Comparison of ENCODE assay signal across 1 cellular context in the genomic region with DNA sequence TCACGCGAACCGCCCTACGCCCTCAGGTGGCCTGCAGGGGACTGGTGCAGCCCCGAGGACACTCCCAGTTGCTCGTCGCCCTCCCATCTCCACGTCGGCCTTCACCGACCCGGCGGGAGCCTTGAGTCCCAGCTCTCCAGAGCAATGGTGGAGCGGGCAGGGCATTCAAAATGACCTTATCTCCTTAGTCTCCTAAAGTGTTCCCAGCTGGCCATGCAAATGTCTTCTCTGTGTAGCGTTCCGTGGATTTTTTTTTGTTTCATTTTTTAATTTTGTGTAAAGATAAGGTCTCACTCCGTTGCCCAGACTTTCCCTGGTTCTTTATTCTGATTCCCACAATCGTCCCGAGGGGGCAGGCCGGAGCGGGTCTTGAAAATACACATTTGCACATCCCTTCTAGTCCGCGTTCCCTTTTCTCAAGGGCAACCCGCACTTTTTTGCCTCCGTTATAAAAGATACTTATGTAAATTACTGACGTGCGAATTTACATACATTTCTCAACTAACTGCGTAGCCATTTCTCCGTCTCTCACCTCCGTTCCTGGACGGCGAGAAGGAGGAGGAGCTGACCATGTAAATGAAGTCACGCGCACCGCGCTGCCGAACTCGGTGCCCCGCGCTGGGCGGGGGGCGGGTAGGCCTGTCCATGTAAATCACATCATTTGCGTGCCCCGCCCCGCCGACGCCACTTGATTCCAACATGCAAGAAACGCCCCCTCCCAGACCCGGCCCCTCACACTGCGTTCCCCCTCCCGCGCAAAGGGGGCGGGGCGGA.
TF ChIP-seq lines count a peak whose summit lies in the region.

No MANE protein-coding gene starts in this region.

TF ChIP-seq in K562, 482 proteins besides CTCF, POLR2A, EP300 and RAD21 (continued from another document and continues in another):
- TF ChIP-seq ILK (tag; IDR thresholded peaks at IDR 0.05; ENCODE audit: borderline replicate concordance, low read depth) (no peak), NCOR1 (IDR thresholded peaks at IDR 0.05) (no peak), U2AF1 (optimal IDR thresholded peaks at IDR 0.05; ENCODE audit: low read depth, low read length) (no peak), ZC3H11A (IDR thresholded peaks at IDR 0.05; ENCODE audit: low read depth, low read length) (no peak), ZNF830 (CRISPR knock-in tag; IDR thresholded peaks at IDR 0.05) (no peak), PTBP1 (IDR thresholded peaks at IDR 0.05; ENCODE audit: low read depth, low read length) (0 out of 2 replicates have a peak, but pooled peaks have one; percentile 53), TRIM28 (IDR thresholded peaks at IDR 0.05) (0 out of 2 replicates have a peak, but pooled peaks have one; percentile 68), NR1H2 (CRISPR knock-in tag; IDR thresholded peaks at IDR 0.05) (no peak), SRF (CRISPR knock-in tag; IDR thresholded peaks at IDR 0.05) (peak in 1 of 2 experiments; percentile 65; a peak in 1 of 4 replicates), NEUROD1 (IDR thresholded peaks at IDR 0.05; ENCODE audit: borderline replicate concordance, low read depth, low read length, partially characterized antibody) (no peak), CEBPB (tag; IDR thresholded peaks at IDR 0.05) (no peak), USF1 (CRISPR knock-in tag; IDR thresholded peaks at IDR 0.05) (peak; percentile 76; the same call in 1 of the 2 replicates), SAFB (IDR thresholded peaks at IDR 0.05; ENCODE audit: borderline replicate concordance, low read depth, low read length) (no peak), MYNN (IDR thresholded peaks at IDR 0.05) (no peak), MYNN (CRISPR knock-in tag; IDR thresholded peaks at IDR 0.05) (no peak), ZBTB40 (IDR thresholded peaks at IDR 0.05) (peak; percentile 42; the same call in 1 of the 2 replicates), ZBTB40 (CRISPR knock-in tag; IDR thresholded peaks at IDR 0.05) (no peak), ZNF41 (CRISPR knock-in tag; conservative IDR thresholded peaks at IDR 0.05) (no peak), STAT5A (IDR thresholded peaks at IDR 0.05; ENCODE audit: borderline replicate concordance, low read length) (no peak), SLC30A9 (CRISPR knock-in tag; IDR thresholded peaks at IDR 0.05) (no peak), SP1 (CRISPR knock-in tag; IDR thresholded peaks at IDR 0.05) (peak; percentile 92), YBX1 (IDR thresholded peaks at IDR 0.05) (no peak), SNRNP70 (optimal IDR thresholded peaks at IDR 0.05; ENCODE audit: low read depth, low read length) (no peak), POLR2B (IDR thresholded peaks at IDR 0.05; ENCODE audit: low read depth, partially characterized antibody) (no peak), HIVEP1 (CRISPR knock-in tag; IDR thresholded peaks at IDR 0.05) (no peak), MLLT1 (IDR thresholded peaks at IDR 0.05) (peak; percentile 38 to 45; a peak in 1 of 4 replicates), ZNF274 (IDR thresholded peaks at IDR 0.05; ENCODE audit: borderline replicate concordance, low read depth, low read length) (no peak), CREB1 (IDR thresholded peaks at IDR 0.05) (peak; percentile 66), CREB1 (CRISPR knock-in tag; IDR thresholded peaks at IDR 0.05) (peak; percentile 38), ZNF780A (CRISPR knock-in tag; IDR thresholded peaks at IDR 0.05) (no peak), FOXP4 (CRISPR knock-in tag; IDR thresholded peaks at IDR 0.05; ENCODE audit: borderline replicate concordance) (no peak), MTA3 (IDR thresholded peaks at IDR 0.05; ENCODE audit: borderline replicate concordance) (0 out of 2 replicates have a peak, but pooled peaks have one; percentile 50), DEAF1 (CRISPR knock-in tag; IDR thresholded peaks at IDR 0.05) (no peak), RBM22 (IDR thresholded peaks at IDR 0.05; ENCODE audit: low read depth, low read length, poor library complexity, severe bottlenecking) (no peak)
- TF ChIP-seq, protein P1, sequence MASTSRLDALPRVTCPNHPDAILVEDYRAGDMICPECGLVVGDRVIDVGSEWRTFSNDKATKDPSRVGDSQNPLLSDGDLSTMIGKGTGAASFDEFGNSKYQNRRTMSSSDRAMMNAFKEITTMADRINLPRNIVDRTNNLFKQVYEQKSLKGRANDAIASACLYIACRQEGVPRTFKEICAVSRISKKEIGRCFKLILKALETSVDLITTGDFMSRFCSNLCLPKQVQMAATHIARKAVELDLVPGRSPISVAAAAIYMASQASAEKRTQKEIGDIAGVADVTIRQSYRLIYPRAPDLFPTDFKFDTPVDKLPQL (IDR thresholded peaks at IDR 0.05; ENCODE audit: extremely low read depth, insufficient read length), result no peak
- TF ChIP-seq, protein P2, sequence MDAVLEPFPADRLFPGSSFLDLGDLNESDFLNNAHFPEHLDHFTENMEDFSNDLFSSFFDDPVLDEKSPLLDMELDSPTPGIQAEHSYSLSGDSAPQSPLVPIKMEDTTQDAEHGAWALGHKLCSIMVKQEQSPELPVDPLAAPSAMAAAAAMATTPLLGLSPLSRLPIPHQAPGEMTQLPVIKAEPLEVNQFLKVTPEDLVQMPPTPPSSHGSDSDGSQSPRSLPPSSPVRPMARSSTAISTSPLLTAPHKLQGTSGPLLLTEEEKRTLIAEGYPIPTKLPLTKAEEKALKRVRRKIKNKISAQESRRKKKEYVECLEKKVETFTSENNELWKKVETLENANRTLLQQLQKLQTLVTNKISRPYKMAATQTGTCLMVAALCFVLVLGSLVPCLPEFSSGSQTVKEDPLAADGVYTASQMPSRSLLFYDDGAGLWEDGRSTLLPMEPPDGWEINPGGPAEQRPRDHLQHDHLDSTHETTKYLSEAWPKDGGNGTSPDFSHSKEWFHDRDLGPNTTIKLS (IDR thresholded peaks at IDR 0.05; ENCODE audit: borderline replicate concordance, low read depth), result peak; percentile 79; the same call in 1 of the 2 replicates
- TF ChIP-seq, protein P3, sequence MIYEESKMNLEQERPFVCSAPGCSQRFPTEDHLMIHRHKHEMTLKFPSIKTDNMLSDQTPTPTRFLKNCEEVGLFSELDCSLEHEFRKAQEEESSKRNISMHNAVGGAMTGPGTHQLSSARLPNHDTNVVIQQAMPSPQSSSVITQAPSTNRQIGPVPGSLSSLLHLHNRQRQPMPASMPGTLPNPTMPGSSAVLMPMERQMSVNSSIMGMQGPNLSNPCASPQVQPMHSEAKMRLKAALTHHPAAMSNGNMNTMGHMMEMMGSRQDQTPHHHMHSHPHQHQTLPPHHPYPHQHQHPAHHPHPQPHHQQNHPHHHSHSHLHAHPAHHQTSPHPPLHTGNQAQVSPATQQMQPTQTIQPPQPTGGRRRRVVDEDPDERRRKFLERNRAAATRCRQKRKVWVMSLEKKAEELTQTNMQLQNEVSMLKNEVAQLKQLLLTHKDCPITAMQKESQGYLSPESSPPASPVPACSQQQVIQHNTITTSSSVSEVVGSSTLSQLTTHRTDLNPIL (CRISPR knock-in tag; IDR thresholded peaks at IDR 0.05), result no peak
